In the genomic region with DNA sequence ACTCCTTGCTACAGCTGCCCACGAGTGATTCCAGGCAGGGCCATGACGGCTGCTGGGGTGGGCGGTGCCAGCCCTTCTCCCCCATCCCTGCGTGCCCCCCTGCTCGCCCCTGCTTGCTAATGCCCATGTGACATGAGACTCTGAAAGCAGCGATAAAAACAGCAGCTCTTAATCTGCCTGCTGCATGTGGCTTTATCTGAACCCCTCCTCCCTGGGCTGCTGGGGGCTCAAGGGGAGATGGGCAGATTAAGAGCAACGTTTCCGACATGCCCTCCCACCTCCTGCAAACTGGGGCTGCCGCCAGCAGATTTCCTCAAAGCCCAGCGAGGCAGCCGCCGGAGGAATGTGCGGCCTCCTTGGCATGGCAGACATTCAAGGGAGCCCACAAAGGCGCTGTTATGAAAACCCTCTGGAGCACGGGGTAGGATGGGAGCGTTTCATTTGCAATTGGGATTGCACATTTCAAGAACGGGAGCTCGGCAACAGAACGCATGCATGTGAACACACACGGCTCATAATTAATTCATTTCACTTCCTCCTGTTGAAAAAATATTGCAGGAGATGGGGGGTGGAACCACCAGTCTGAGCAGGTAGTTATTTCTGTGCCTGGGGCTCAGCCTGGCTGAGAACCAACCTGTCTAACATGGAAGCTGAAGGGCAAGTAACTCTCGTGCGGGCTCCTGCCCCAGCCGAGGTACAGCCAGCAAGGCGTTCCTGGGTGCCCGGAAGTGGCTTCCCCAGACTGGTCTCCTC, we compare ENCODE assay signal across 8 cellular contexts.
DNase-seq lines count a peak whose midpoint lies in the region; ATAC-seq and TF ChIP-seq lines count a peak whose summit lies in the region.

No MANE protein-coding gene starts in this region.

- no peak overlapping the region for H3K27ac ChIP-seq in coronary artery
- H3K27ac ChIP-seq in mesendoderm (ENCODE audit: low read depth, low read length): no peak overlapping the region
- no peak overlapping the region for H3K27ac ChIP-seq in MM.1S (ENCODE audit: low read length)

- H3K4me1 Mint-ChIP-seq in type B pancreatic cell (ENCODE audit: unreplicated experiment): peaks cover 23% of the 10 kb centered on the region

- H3K9me3 ChIP-seq in MM.1S (replicated peaks; ENCODE audit: insufficient read depth, low read length): no peaks in the 10 kb centered on the region

- H2BK15ac ChIP-seq in mesendoderm (replicated peaks; ENCODE audit: low read depth): no peak overlapping the region

- H3K36me3 Mint-ChIP-seq in type B pancreatic cell: no peaks in the 10 kb centered on the region

- no peaks in the 10 kb centered on the region for H3K9me2 ChIP-seq in MM.1S (replicated peaks; ENCODE audit: insufficient read depth, low read length)

- H2AFZ ChIP-seq in MM.1S (ENCODE audit: low read length): no peak overlapping the region

- peak; percentile 86 for DNase-seq in Ammon's horn (ENCODE audit: low spot score)
- peak; percentile 90 for DNase-seq in OCI-M1 (lab: John Stamatoyannopoulos, UW)
- DNase-seq in coronary artery (ENCODE audit: low spot score): no peak
- peak; percentile 34 for DNase-seq in mesendoderm
- DNase-seq in type B pancreatic cell (ENCODE audit: extremely low spot score, unreplicated experiment): no peak
- DNase-seq in cortex of kidney (lab: John Stamatoyannopoulos, UW): no peak
- DNase-seq in MM.1S: no peak

- H2AK5ac ChIP-seq in mesendoderm (ENCODE audit: low read length): no peak overlapping the region

- WGBS in mesendoderm (ENCODE audit: extremely low coverage, insufficient coverage, low lambda C conversion rate): no CpG with 5 or more reads among the region's 25 CpGs

- peak overlapping the region; percentile 65 for H3K4me3 Mint-ChIP-seq in type B pancreatic cell

- no peak overlapping the region for H2BK5ac ChIP-seq in mesendoderm (ENCODE audit: low read length)

- H3F3A ChIP-seq in MM.1S (ENCODE audit: insufficient read depth, low read length): no peaks in the 10 kb centered on the region

- H3K23ac ChIP-seq in mesendoderm (ENCODE audit: low read length): no peak overlapping the region

- no peak overlapping the region for H3K4ac ChIP-seq in mesendoderm (ENCODE audit: low read depth, low read length)

- H3K27me3 ChIP-seq in mesendoderm (ENCODE audit: insufficient read depth, low read length, poor library complexity): no peaks in the 10 kb centered on the region
- H3K27me3 ChIP-seq in MM.1S (replicated peaks; ENCODE audit: insufficient read depth, low read length): no peaks in the 10 kb centered on the region

- H3K27ac Mint-ChIP-seq in type B pancreatic cell: peak overlapping the region; percentile 58

- H3K4me2 ChIP-seq in mesendoderm (ENCODE audit: low read length) (no peak overlapping the region), MM.1S (ENCODE audit: low read depth, low read length) (no peak overlapping the region)

- H3K56ac ChIP-seq in mesendoderm (ENCODE audit: low read length): no peak overlapping the region

- H3K4me3 ChIP-seq in coronary artery (peak overlapping the region; percentile 64), mesendoderm (ENCODE audit: low read length) (no peak overlapping the region), MM.1S (ENCODE audit: low read length) (no peak overlapping the region)

- no peak overlapping the region for H2BK120ac ChIP-seq in mesendoderm (ENCODE audit: low read depth, low read length)

- H3K9ac ChIP-seq in mesendoderm (ENCODE audit: low read length) (no peak overlapping the region), MM.1S (ENCODE audit: low read length) (no peak overlapping the region)

- peak; percentile 64 for ATAC-seq in GM18909 (IDR thresholded peaks at IDR 0.05; ENCODE audit: poor library complexity, unreplicated experiment)

- peaks cover 18% of the 10 kb centered on the region for H3K27me3 Mint-ChIP-seq in type B pancreatic cell

- no peaks in the 10 kb centered on the region for H3K9me3 Mint-ChIP-seq in type B pancreatic cell

- TF ChIP-seq CTCF in coronary artery (IDR thresholded peaks at IDR 0.05) (no peak), type B pancreatic cell (conservative IDR thresholded peaks at IDR 0.05) (no peak), MM.1S (IDR thresholded peaks at IDR 0.05; ENCODE audit: low read length) (no peak)

- H4K8ac ChIP-seq in mesendoderm (ENCODE audit: low read depth, low read length): no peak overlapping the region

- no peaks in the 10 kb centered on the region for H3K36me3 ChIP-seq in mesendoderm (ENCODE audit: control insufficient read depth, insufficient read depth, low read length)
- H3K36me3 ChIP-seq in MM.1S (replicated peaks; ENCODE audit: insufficient read depth, low read length): no peaks in the 10 kb centered on the region

- H4K5ac ChIP-seq in mesendoderm (ENCODE audit: low read length): no peak overlapping the region

- no peaks in the 10 kb centered on the region for H3K79me1 ChIP-seq in mesendoderm (ENCODE audit: low read length)

- H3K79me2 ChIP-seq in mesendoderm (ENCODE audit: control insufficient read depth, insufficient read depth, low read length) (no peaks in the 10 kb centered on the region), MM.1S (ENCODE audit: low read length) (no peaks in the 10 kb centered on the region)

- no peak overlapping the region for H3K18ac ChIP-seq in mesendoderm (ENCODE audit: low read length)

- H3K4me1 ChIP-seq in mesendoderm (ENCODE audit: control insufficient read depth, low read depth, low read length) (no peaks in the 10 kb centered on the region), MM.1S (ENCODE audit: low read length) (no peaks in the 10 kb centered on the region)

- H4K20me1 ChIP-seq in MM.1S (ENCODE audit: insufficient read depth, low read length): no peaks in the 10 kb centered on the region

Comparison
In these comparisons a context has a peak if more than half of its experiments do, and no peak if none do; other contexts are left out.
1. DNase-seq: peak in Ammon's horn (single experiment), OCI-M1 (single experiment) and mesendoderm (single experiment); none in coronary artery (single experiment), type B pancreatic cell (single experiment), cortex of kidney (single experiment) and MM.1S (single experiment).